8 cellular contexts compared by ENCODE assay signal in the genomic region with DNA sequence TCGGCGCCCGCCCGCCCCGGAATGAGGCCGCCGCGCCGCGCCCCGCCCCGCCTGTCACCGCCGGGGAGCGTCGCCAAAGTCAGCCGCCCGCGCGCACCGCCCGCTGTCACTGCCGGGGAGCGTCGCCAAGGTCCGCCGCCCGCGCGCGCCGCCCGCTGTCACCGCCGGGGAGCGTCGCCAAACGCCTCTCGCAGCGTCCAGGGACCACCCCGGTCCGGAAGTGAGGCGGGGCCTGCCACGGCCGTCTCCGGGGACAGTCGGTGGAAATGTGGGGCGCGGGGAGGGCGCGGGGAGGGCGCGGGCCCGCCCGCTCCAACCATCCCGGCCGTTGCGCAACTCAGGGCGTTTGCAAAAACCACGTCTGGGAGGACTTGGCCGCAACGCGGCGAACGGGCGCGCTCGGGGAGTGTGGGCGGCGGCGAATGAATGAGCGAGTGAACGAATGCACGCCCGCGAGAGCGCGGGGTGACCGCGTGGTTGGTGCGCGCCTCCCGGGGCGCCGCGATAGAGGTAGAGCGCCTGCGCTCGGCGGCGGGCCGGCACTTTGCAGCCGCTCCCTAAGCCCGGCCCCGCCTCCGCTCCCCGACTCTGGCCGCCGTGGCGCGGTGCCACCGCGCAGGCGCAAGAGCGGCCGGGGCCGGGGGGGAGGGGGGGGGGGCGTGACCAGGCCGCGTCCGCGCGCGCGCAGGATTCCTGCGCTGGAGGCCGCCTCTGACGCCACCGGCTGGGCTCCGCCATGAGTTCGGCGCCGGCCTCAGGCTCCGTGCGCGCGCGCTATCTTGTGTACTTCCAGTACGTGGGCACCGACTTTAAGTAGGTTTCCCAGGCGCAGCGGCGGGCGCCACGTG. TPM values are rescaled to one million over a fixed set of nuclear protein-coding genes. Genes with fewer than 3 reads are reported as not detected.
DNase-seq lines count a peak whose midpoint lies in the region; ATAC-seq and TF ChIP-seq lines count a peak whose summit lies in the region.

ACAP3 (minus strand) TSS at position 23 of the 848 bp plus-strand sequence. CDS start 115 bp downstream, outside the sequence.
A gene with protein sequence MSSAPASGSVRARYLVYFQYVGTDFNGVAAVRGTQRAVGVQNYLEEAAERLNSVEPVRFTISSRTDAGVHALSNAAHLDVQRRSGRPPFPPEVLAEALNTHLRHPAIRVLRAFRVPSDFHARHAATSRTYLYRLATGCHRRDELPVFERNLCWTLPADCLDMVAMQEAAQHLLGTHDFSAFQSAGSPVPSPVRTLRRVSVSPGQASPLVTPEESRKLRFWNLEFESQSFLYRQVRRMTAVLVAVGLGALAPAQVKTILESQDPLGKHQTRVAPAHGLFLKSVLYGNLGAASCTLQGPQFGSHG (plus strand): TSS at position 690 of the 848 bp plus-strand sequence. CDS start 47 bp downstream, at position 737.

- H3K27me3 ChIP-seq in BLaER1: no peaks in the 10 kb centered on the region
- H3K27me3 ChIP-seq in duodenal mucosa (ENCODE audit: control insufficient read depth in 1 of 2, insufficient read depth in 2 of 2, low read length in 2 of 2): no peaks in the 10 kb centered on the region
- no peaks in the 10 kb centered on the region for H3K27me3 ChIP-seq in lower lobe of right lung (ENCODE audit: low read depth)

- peak within 1 kb of the TSS; percentile 97 for H3K4me3 ChIP-seq in BLaER1
- peak within 1 kb of the TSS; percentile 72 to 74 for H3K4me3 ChIP-seq in duodenal mucosa (ENCODE audit: low read depth in 1 of 2, low read length in 2 of 2)
- H3K4me3 ChIP-seq in lower lobe of right lung: peak within 1 kb of the TSS; percentile 93

- H3K4me1 Mint-ChIP-seq in activated CD4-positive, alpha-beta memory T cell treated with anti-CD3 and anti-CD28 coated beads for 36 hours (ENCODE audit: low read depth): peaks cover 29% of the 10 kb centered on the region

- POLR2A ChIA-PET in activated CD4-positive, alpha-beta memory T cell treated with anti-CD3 and anti-CD28 coated beads for 36 hours (lab: Charles Lee): no interaction called here

- H3K9me3 Mint-ChIP-seq in activated CD4-positive, alpha-beta memory T cell treated with anti-CD3 and anti-CD28 coated beads for 36 hours: no peaks in the 10 kb centered on the region

- intact Hi-C loops in activated CD4-positive, alpha-beta memory T cell treated with anti-CD3 and anti-CD28 coated beads for 36 hours (cut with micrococcal nuclease): loop anchor here (1.0 to 5.0 kb wide), 7 partner anchors 36 to 275 kb away; partner anchors contain the start of genes AURKAIP1, B3GALT6, C1orf159 and DVL1
- intact Hi-C loops in lower lobe of right lung (cut with DNase I): no loop called here

- no peaks in the 10 kb centered on the region for H3K27me3 Mint-ChIP-seq in activated CD4-positive, alpha-beta memory T cell treated with anti-CD3 and anti-CD28 coated beads for 36 hours

- H3K9ac ChIP-seq in BLaER1 (peak within 1 kb of the TSS; percentile 93), duodenal mucosa (ENCODE audit: low read depth in 1 of 2, low read length in 2 of 2) (peak within 1 kb of the TSS; percentile 65 to 66)

- peak within 1 kb of the TSS; percentile 99 for H3K4me2 ChIP-seq in BLaER1

- H3K27ac Mint-ChIP-seq in activated CD4-positive, alpha-beta memory T cell treated with anti-CD3 and anti-CD28 coated beads for 36 hours: peak within 1 kb of the TSS; percentile 82

- H3K9me3 ChIP-seq in BLaER1 (no peaks in the 10 kb centered on the region), duodenal mucosa (ENCODE audit: control insufficient read depth in 1 of 2, low read length in 2 of 2) (no peaks in the 10 kb centered on the region), lower lobe of right lung (no peaks in the 10 kb centered on the region)

- peak; percentile 16 for TF ChIP-seq CTCF in lower lobe of right lung (IDR thresholded peaks at IDR 0.05)

- DNase-seq in NCI-H82 treated with DMSO at 0.1 percent for 48 hours (lab: John Stamatoyannopoulos, UW; ENCODE audit: unreplicated experiment) (peak; percentile 73), lower lobe of right lung (peak; percentile 93)
- peak; percentile 91 for DNase-seq in activated CD4-positive, alpha-beta memory T cell treated with anti-CD3 and anti-CD28 coated beads for 36 hours
- DNase-seq in stimulated activated CD4-positive, alpha-beta T cell treated with anti-CD3 and anti-CD28 coated beads, TNF-alpha, amount 100 ng/mL, for 1 hour (ENCODE audit: low read depth in 3 of 3, low spot score in 1 of 3): peak; percentile 76 to 80 (median 79)

- CTCF ChIA-PET in activated CD4-positive, alpha-beta memory T cell treated with anti-CD3 and anti-CD28 coated beads for 36 hours (lab: Charles Lee): no interaction called here

- H3K27ac ChIP-seq in BLaER1 (peak within 1 kb of the TSS; percentile 94), duodenal mucosa (ENCODE audit: low read depth, low read length) (peak within 1 kb of the TSS; percentile 91), lower lobe of right lung (peak within 1 kb of the TSS; percentile 93)

- peaks cover 3% of the 10 kb centered on the region for H3K36me3 Mint-ChIP-seq in activated CD4-positive, alpha-beta memory T cell treated with anti-CD3 and anti-CD28 coated beads for 36 hours

- H3K4me1 ChIP-seq in BLaER1 (peaks cover 54% of the 10 kb centered on the region), duodenal mucosa (ENCODE audit: control insufficient read depth in 1 of 2, insufficient read depth in 2 of 2, low read length in 2 of 2) (peaks cover 36 to 38% of the 10 kb centered on the region in 2 donors), lower lobe of right lung (peaks cover 46% of the 10 kb centered on the region)

- H3K36me3 ChIP-seq in BLaER1 (peaks cover 37% of the 10 kb centered on the region), duodenal mucosa (ENCODE audit: control insufficient read depth in 1 of 2, insufficient read depth in 2 of 2, low read length in 2 of 2) (peaks cover 4 to 27% of the 10 kb centered on the region in 2 donors), lower lobe of right lung (peaks cover 37% of the 10 kb centered on the region)

- peak within 1 kb of the TSS; percentile 81 for H3K4me3 Mint-ChIP-seq in activated CD4-positive, alpha-beta memory T cell treated with anti-CD3 and anti-CD28 coated beads for 36 hours

- ATAC-seq in GM19351 (IDR thresholded peaks at IDR 0.05; ENCODE audit: unreplicated experiment): peak; percentile 61
- peak; percentile 64 for ATAC-seq in HG03521 (IDR thresholded peaks at IDR 0.05; ENCODE audit: unreplicated experiment)
- peak; percentile 87 to 91 for ATAC-seq in lower lobe of right lung

- H4K20me1 ChIP-seq in BLaER1: peaks cover 85% of the 10 kb centered on the region

RNA-seq across cellular contexts. Expression of gene ACAP3, which starts in this region (rescaled TPM):
- 10 to 100 TPM; 31.8 to 32.0 TPM for total RNA-seq in activated CD4-positive, alpha-beta memory T cell treated with anti-CD3 and anti-CD28 coated beads for 36 hours
- total RNA-seq in lower lobe of right lung: 50.6 TPM

RNA-seq across cellular contexts. Expression of the second gene that starts in this region (rescaled TPM):
- total RNA-seq in activated CD4-positive, alpha-beta memory T cell treated with anti-CD3 and anti-CD28 coated beads for 36 hours: 10 to 100 TPM; 19.7 to 23.1 TPM
- total RNA-seq in lower lobe of right lung: 16.2 TPM

Comparison
In these comparisons a context has a peak if more than half of its experiments do, and no peak if none do; other contexts are left out.
1. Peak in every context shown above with its lines: DNase-seq, ATAC-seq, H3K4me3 ChIP-seq and H3K27ac ChIP-seq.